In the genomic region with DNA sequence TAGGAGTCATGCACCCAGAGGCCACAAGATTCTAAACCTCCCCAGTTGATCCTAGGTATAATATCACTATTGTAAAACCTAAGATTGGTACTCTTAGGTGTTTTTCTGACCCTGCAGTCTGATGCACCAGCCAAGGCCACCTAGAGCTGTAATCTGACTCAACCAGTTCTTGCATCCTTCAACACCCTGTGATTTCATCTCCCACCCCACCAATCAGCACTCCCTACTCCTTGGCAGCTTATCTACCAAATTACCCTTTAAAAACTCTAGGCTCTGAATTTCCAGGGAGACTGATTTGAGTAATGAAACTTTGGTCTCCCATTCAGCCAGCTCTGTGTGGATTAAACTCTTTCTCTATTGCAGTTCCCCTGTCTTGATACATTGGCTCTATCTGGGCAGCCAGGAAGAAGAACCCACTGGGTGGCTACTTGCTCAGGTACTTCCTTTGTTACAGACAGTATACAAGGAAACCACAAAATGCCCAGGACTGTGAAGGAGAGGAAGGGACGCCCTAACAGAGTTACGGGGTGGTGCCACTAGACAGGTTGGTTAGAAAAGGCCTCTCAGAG, we compare ENCODE assay signal across 31 cellular contexts. TPM values are rescaled to one million over a fixed set of nuclear protein-coding genes. Genes with fewer than 3 reads are reported as not detected.
DNase-seq lines count a peak whose midpoint lies in the region; ATAC-seq and TF ChIP-seq lines count a peak whose summit lies in the region.
"Had no signal": no experiment of that assay in that cellular context is flagged by ENCODE, and none has a peak within 500 bp of the region (broad histone marks: within the 10 kb centered on the region; RNA-seq: fewer than 3 reads in every experiment).

No MANE protein-coding gene starts in this region.

- no peaks in the 10 kb centered on the region for H3K36me3 ChIP-seq in CD8-positive, alpha-beta T cell (ENCODE audit: insufficient read depth, low read length)
- H3K36me3 ChIP-seq in endodermal cell (ENCODE audit: control insufficient read depth, insufficient read depth, low read length), result peaks cover 12% of the 10 kb centered on the region
- H3K36me3 ChIP-seq: left lung, Peyer's patch had no signal

- intact Hi-C loops in CD8-positive, alpha-beta T cell (cut with DNase I, micrococcal nuclease), result loop anchor here (2.0 to 5.0 kb wide), 4 partner anchors 63 to 267 kb away; a partner anchor contains a TSS

- H3K36me3 Mint-ChIP-seq in CD8-positive, alpha-beta T cell, result no peaks in the 10 kb centered on the region
- peaks cover 15% of the 10 kb centered on the region for H3K36me3 Mint-ChIP-seq in endodermal cell (ENCODE audit: low read depth)
- peaks cover 18% of the 10 kb centered on the region for H3K36me3 Mint-ChIP-seq in neural crest cell (ENCODE audit: low read depth)

- no peak for ATAC-seq in CD8-positive, alpha-beta T cell
- ATAC-seq in HG02610 (IDR thresholded peaks at IDR 0.05; ENCODE audit: unreplicated experiment), result no peak
- ATAC-seq: activated T-helper 17 cell treated with anti-CD3 and anti-CD28 coated beads, Interleukin-2, amount 50 U/mL, for 72 hours; left lung; right cardiac atrium had no signal

- H3K27me3 ChIP-seq in CD8-positive, alpha-beta T cell (ENCODE audit: insufficient read depth, low read length), result no peaks in the 10 kb centered on the region
- no peaks in the 10 kb centered on the region for H3K27me3 ChIP-seq in endodermal cell (ENCODE audit: control insufficient read depth, insufficient read depth, low read length, poor library complexity, severe bottlenecking)
- H3K27me3 ChIP-seq: BLaER1 treated with 17β-estradiol and CSF1 and Interleukin-3, amounts not matched to agents 10 nM and 100 nM; dorsolateral prefrontal cortex; Peyer's patch had no signal

- CTCF ChIA-PET in CD8-positive, alpha-beta T cell (lab: Charles Lee), result interaction anchor here (0.6 to 2.7 kb wide), 5 partner anchors 8 to 62 kb away, joined by 3 to 15 read pairs (median 7); no protein-coding TSS in a partner anchor

- no peak overlapping the region for H3K9ac ChIP-seq in endodermal cell (ENCODE audit: extremely low read depth, low read length, poor library complexity, severe bottlenecking)
- H3K9ac ChIP-seq: BLaER1 treated with 17β-estradiol and CSF1 and Interleukin-3, amounts not matched to agents 10 nM and 100 nM; parathyroid adenoma had no signal

- peaks cover 7% of the 10 kb centered on the region for H3K9me3 Mint-ChIP-seq in CD8-positive, alpha-beta T cell
- H3K9me3 Mint-ChIP-seq in endodermal cell, result peaks cover 22% of the 10 kb centered on the region
- H3K9me3 Mint-ChIP-seq in neural crest cell, result peaks cover 9% of the 10 kb centered on the region

- H3K4me1 Mint-ChIP-seq in CD8-positive, alpha-beta T cell (ENCODE audit: low read depth), result peaks cover 31% of the 10 kb centered on the region
- peaks cover 7% of the 10 kb centered on the region for H3K4me1 Mint-ChIP-seq in endodermal cell
- peaks cover 9% of the 10 kb centered on the region for H3K4me1 Mint-ChIP-seq in neural crest cell

- H3K27ac Mint-ChIP-seq in CD8-positive, alpha-beta T cell, result no peak overlapping the region
- H3K27ac Mint-ChIP-seq in endodermal cell (no peak overlapping the region), neural crest cell (ENCODE audit: unreplicated experiment) (no peak overlapping the region)

- H3K27me3 Mint-ChIP-seq in CD8-positive, alpha-beta T cell (ENCODE audit: low read depth), result no peaks in the 10 kb centered on the region
- H3K27me3 Mint-ChIP-seq in endodermal cell (ENCODE audit: insufficient read depth) (peaks cover 21% of the 10 kb centered on the region), neural crest cell (ENCODE audit: low read depth) (peaks cover 10% of the 10 kb centered on the region)
- H3K27me3 Mint-ChIP-seq: activated T-helper 17 cell treated with anti-CD3 and anti-CD28 coated beads, Interleukin-2, amount 50 U/mL, for 72 hours had no signal

- no peaks in the 10 kb centered on the region for H3K9me3 ChIP-seq in CD8-positive, alpha-beta T cell (ENCODE audit: low read length)
- H3K9me3 ChIP-seq in endodermal cell (ENCODE audit: control insufficient read depth, low read length), result peaks cover 15% of the 10 kb centered on the region

- POLR2A ChIA-PET in CD8-positive, alpha-beta T cell (lab: Charles Lee), result interaction anchor here (1.3 to 1.6 kb wide), 2 partner anchors 8 to 10 kb away, joined by 5 to 9 read pairs; no protein-coding TSS in a partner anchor

- TF ChIP-seq CTCF in CD8-positive, alpha-beta T cell (IDR thresholded peaks at IDR 0.05), result no peak
- TF ChIP-seq CTCF in endodermal cell (conservative IDR thresholded peaks at IDR 0.05) (no peak), neural crest cell (conservative IDR thresholded peaks at IDR 0.05) (no peak)

- H3K4me1 ChIP-seq in CD8-positive, alpha-beta T cell (ENCODE audit: insufficient read depth, low read length), result peaks cover 33% of the 10 kb centered on the region
- H3K4me1 ChIP-seq in endodermal cell (ENCODE audit: control insufficient read depth, insufficient read depth, low read length), result no peaks in the 10 kb centered on the region
- H3K4me1 ChIP-seq: parathyroid adenoma had no signal

- peak overlapping the region; percentile 51 for H3K4me3 Mint-ChIP-seq in CD8-positive, alpha-beta T cell
- H3K4me3 Mint-ChIP-seq in endodermal cell (no peak overlapping the region), neural crest cell (peak overlapping the region; percentile 82)

- DNase-seq in CD8-positive, alpha-beta T cell, result no peak
- DNase-seq in OCI-M1 (lab: John Stamatoyannopoulos, UW), result peak; percentile 7
- DNase-seq in endodermal cell, result no peak
- DNase-seq in neural crest cell (ENCODE audit: low read depth, low spot score), result no peak
- DNase-seq in mucosa of gallbladder (ENCODE audit: low spot score), result no peak
- no peak for DNase-seq in COLO668 (lab: John Stamatoyannopoulos, UW; ENCODE audit: unreplicated experiment)
- no peak for DNase-seq in NCI-H1105 (lab: John Stamatoyannopoulos, UW)
- DNase-seq: activated CD4-positive, alpha-beta T cell treated with anti-CD3 and anti-CD28 coated beads, Interleukin-2, amount 50 U/mL, for 48 hours; activated CD4-positive, CD25-positive, alpha-beta regulatory T cell; DMS 273 treated with DMSO at 0.1 percent for 48 hours; dorsolateral prefrontal cortex; GOT3; IMR-90; left lung; mesendoderm; NCI-H1105 treated with DMSO at 0.1 percent for 48 hours; NCI-H2029 treated with DMSO at 0.1 percent for 48 hours; NCI-H226; Peyer's patch; right cardiac atrium; SHP77 treated with DMSO at 0.1 percent for 48 hours; stimulated activated CD4-positive, alpha-beta T cell treated with anti-CD3 and anti-CD28 coated beads, Interleukin-4, amount 100 ng/mL, for 1 hour; substantia nigra; SW 1271 had no signal

- H3K27ac ChIP-seq in CD8-positive, alpha-beta T cell (ENCODE audit: low read depth, low read length), result no peak overlapping the region
- H3K27ac ChIP-seq in endodermal cell (ENCODE audit: low read depth, low read length), result no peak overlapping the region
- H3K27ac ChIP-seq: parathyroid adenoma had no signal

- H3K4me3 ChIP-seq in CD8-positive, alpha-beta T cell (ENCODE audit: low read depth, low read length), result no peak overlapping the region
- peak overlapping the region; percentile 84 for H3K4me3 ChIP-seq in endodermal cell (ENCODE audit: low read length)
- H3K4me3 ChIP-seq: left lung, Peyer's patch had no signal

- WGBS in endodermal cell (ENCODE audit: insufficient coverage in 1 of 2, insufficient read length in 1 of 2), 2 experiments, result 95 to 100% methylated on average over 2 of the region's 2 CpGs

RNA-seq across cellular contexts. Expression of a gene that starts 1.2 kb away (rescaled TPM):
- 10 to 100 TPM; 21.7 to 25.0 TPM for total RNA-seq in CD8-positive, alpha-beta T cell
- total RNA-seq in endodermal cell (10 to 100 TPM; 41.8 to 64.4 TPM), neural crest cell (31.7 and 32.2 TPM in 2 replicates), mucosa of gallbladder (38.7 TPM)
- 41.6 TPM for polyA plus RNA-seq in endodermal cell (2013, experiment 1 of 2)
- 36.6 TPM for polyA plus RNA-seq in endodermal cell (2013, experiment 2 of 2)

RNA-seq across cellular contexts. Expression of a gene that starts 16.3 kb away (rescaled TPM):
- total RNA-seq in CD8-positive, alpha-beta T cell, result under 1 TPM; 0.27 to 0.42 TPM
- total RNA-seq in endodermal cell, result 1 to 10 TPM; 1.5 to 1.6 TPM
- polyA plus RNA-seq in endodermal cell (2013, experiment 1 of 2), result 0.57 TPM
- 0.70 TPM for polyA plus RNA-seq in endodermal cell (2013, experiment 2 of 2)
- 0.30 and 0.32 TPM in 2 replicates for total RNA-seq in neural crest cell
- total RNA-seq in mucosa of gallbladder, result 0.06 TPM
- total RNA-seq: activated T-helper 17 cell treated with anti-CD3 and anti-CD28 coated beads, Interleukin-2, amount 50 U/mL, for 72 hours; endothelial cell of umbilical vein; IMR-90; Peyer's patch; ureter had no signal
- polyA plus RNA-seq: AG04450, endothelial cell of umbilical vein, IMR-90 had no signal
